In the genomic region with DNA sequence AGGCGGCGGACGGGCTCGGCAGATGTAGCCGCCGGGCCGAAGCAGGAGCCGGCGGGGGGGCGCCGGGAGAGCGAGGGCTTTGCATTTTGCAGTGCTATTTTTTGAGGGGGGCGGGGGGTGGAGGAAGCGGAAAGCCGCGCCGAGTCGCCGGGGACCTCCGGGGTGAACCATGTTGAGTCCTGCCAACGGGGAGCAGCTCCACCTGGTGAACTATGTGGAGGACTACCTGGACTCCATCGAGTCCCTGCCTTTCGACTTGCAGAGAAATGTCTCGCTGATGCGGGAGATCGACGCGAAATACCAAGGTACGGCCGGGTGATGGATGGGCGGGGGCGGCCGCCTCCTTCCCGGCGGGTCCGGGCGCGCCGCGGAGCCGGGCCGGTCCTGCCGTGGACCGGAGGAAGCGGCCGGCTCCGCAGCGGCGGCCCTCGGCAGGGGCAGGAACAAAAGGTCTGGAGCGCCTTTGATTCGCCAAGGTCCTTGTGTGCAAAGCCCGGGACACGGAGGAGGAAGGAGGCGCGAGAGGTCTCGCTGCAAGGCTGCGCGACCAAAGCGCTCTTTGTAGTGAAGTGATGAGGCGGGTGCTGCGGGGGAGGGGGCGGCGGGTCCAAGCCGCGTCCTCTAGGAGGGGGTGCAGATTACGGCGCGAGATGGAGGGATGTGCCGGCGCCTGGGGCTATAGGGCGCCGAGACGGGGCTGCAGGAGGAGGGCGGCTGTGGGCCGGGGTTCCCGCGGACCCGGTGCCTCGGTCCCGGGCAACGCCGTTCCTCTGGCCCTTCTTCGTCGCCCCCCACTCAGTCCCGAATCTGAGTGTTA, we compare ENCODE assay signal across 8 cellular contexts. TPM values are rescaled to one million over a fixed set of nuclear protein-coding genes. Genes with fewer than 3 reads are reported as not detected.
DNase-seq lines count a peak whose midpoint lies in the region; ATAC-seq and TF ChIP-seq lines count a peak whose summit lies in the region.

No MANE protein-coding gene starts in this region.

- peak overlapping the region; percentile 70 for H3K9ac ChIP-seq in iPS-15b (ENCODE audit: low read depth, low read length)

- H3K27me3 ChIP-seq in iPS-15b (ENCODE audit: control insufficient read depth, insufficient read depth, low read length) = no peaks in the 10 kb centered on the region

- no peak for TF ChIP-seq CTCF in astrocyte of the spinal cord (IDR thresholded peaks at IDR 0.05; ENCODE audit: low read depth, low read length)

- no peak for ATAC-seq in GM21423 (IDR thresholded peaks at IDR 0.05; ENCODE audit: unreplicated experiment)

- in situ Hi-C loops in astrocyte of the spinal cord (cut with HindIII; ENCODE audit: low sequenced_read_pairs) = no loop called here

- H3K27ac ChIP-seq in skin epidermis = peak overlapping the region; percentile 77 to 100 (median 98)

- H3K4me3 ChIP-seq in astrocyte of the spinal cord (ENCODE audit: low read depth, low read length) (peak overlapping the region; percentile 84), iPS-15b (ENCODE audit: low read depth, low read length) (peak overlapping the region; percentile 90), skin epidermis (peak overlapping the region; percentile 76 to 99 (median 93))

- DNase-seq in Ammon's horn (ENCODE audit: low spot score) = peak; percentile 72
- peak; percentile 50 for DNase-seq in HT-29 (ENCODE audit: low spot score)
- peak; percentile 67 for DNase-seq in T-helper 22 cell (ENCODE audit: low read depth)
- DNase-seq in astrocyte of the spinal cord (ENCODE audit: low read depth, low spot score) = peak; percentile 39
- no peak for DNase-seq in cerebellar nuclear complex (lab: John Stamatoyannopoulos, UW)

- H3K9me3 ChIP-seq in iPS-15b (ENCODE audit: control insufficient read depth, insufficient read depth, low read length) = no peaks in the 10 kb centered on the region

- H3K36me3 ChIP-seq in iPS-15b (ENCODE audit: control insufficient read depth, insufficient read depth, low read length) = peaks cover 1% of the 10 kb centered on the region

- H3K4me1 ChIP-seq in iPS-15b (ENCODE audit: control insufficient read depth, insufficient read depth, low read length) = peaks cover 6% of the 10 kb centered on the region

RNA-seq across cellular contexts. Expression of a gene that starts 0.7 kb away (rescaled TPM):
- 59.4 and 61.3 TPM in 2 replicates for total RNA-seq in HT-29 (2014; rRNA removed; shearing (Covaris generic))

RNA-seq across cellular contexts. Expression of a gene that starts 8.3 kb away (rescaled TPM):
- 88.3 and 107 TPM in 2 replicates for total RNA-seq in HT-29 (2014; rRNA removed; shearing (Covaris generic))

Comparison
In these comparisons a context has a peak if more than half of its experiments do, and no peak if none do; other contexts are left out.
1. DNase-seq: peak in Ammon's horn (single experiment), HT-29 (single experiment), T-helper 22 cell (single experiment) and astrocyte of the spinal cord (single experiment); none in cerebellar nuclear complex (0 of 2).
2. Peak in every context shown above with its lines, with median percentiles within 50 percentile points of each other: H3K4me3 ChIP-seq.